Comparison of ENCODE assay signal across 34 cellular contexts in the genomic region with DNA sequence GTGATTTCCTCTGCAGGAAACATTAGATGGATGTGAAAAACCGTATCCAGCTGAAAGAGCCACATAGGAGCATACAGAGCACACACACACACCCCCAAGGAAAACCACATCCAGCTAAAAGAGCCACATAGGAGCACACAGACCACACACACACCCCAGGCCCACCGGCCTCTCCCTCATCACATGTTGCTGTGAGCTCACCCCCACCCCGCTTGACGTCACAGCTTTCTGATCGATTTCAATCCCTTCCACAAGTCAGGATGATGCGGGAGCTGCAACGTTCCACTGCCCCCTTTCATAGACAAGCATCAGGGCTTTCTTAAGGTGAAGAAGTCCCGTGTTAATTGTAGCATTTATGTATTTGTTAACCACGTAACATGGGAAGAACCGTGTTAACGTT.
"Had no signal": no experiment of that assay in that cellular context is flagged by ENCODE, and none has a peak within 500 bp of the region (broad histone marks: within the 10 kb centered on the region; RNA-seq: fewer than 3 reads in every experiment).

No MANE protein-coding gene starts in this region.

- H3K36me3 ChIP-seq: MG63 had no signal

- H3K27me3 ChIP-seq: MG63 had no signal

- H3K9me3 ChIP-seq: MG63 had no signal

- H3K4me2 ChIP-seq: KMS-11 had no signal

- H3K9ac ChIP-seq: KMS-11 had no signal

- H3K4me3 ChIP-seq: MG63 had no signal

- DNase-seq: Kasumi-1, KG1, MG63, MM.1S, MV-4-11, NCI-H1048, NCI-H1092, NCI-H1092 treated with DMSO at 0.1 percent for 48 hours, NCI-H1105, NCI-H1105 treated with DMSO at 0.1 percent for 48 hours, NCI-H1417, NCI-H1417 treated with DMSO at 0.1 percent for 48 hours, NCI-H1436, NCI-H1436 treated with DMSO at 0.1 percent for 48 hours, NCI-H146, NCI-H1694, NCI-H1694 treated with DMSO at 0.1 percent for 48 hours, NCI-H187, NCI-H187 treated with DMSO at 0.1 percent for 48 hours, NCI-H1930, NCI-H2029, NCI-H2029 treated with DMSO at 0.1 percent for 48 hours, NCI-H2081, NCI-H2081 treated with DMSO at 0.1 percent for 48 hours, NCI-H2107, NCI-H2171, NCI-H2171 treated with DMSO at 0.1 percent for 48 hours, NCI-H2227 treated with DMSO at 0.1 percent for 48 hours, NCI-H226, NCI-H345, NCI-H446, NCI-H446 treated with DMSO at 0.1 percent for 48 hours, NCI-H510A had no signal

- H3K27ac ChIP-seq: KMS-11 had no signal
